2 cellular contexts compared by ENCODE assay signal in genomic region chr19:43022098-43022497, GRCh38.
TF ChIP-seq lines count a peak whose summit lies in the region.

No MANE protein-coding gene starts in this region.

TF ChIP-seq in A549, 52 proteins besides CTCF, POLR2A, EP300 and RAD21 (continued from another document):
- peak; percentile 70 for TF ChIP-seq USF2 (IDR thresholded peaks at IDR 0.05)

TF ChIP-seq in HEK293, 187 proteins besides CTCF, POLR2A, EP300 and RAD21 (continued from another document):
- peak; percentile 20; the same call in 1 of the 2 replicates for TF ChIP-seq INSM2 (tag by site-specific recombination; IDR thresholded peaks at IDR 0.05)
TF ChIP-seq in HEK293: peak in this region for 6; not testable (repeated sequence) for 181.
